ENCODE assay signal across 15 cellular contexts in genomic region chr1:20882837-20883236, GRCh38.
DNase-seq lines count a peak whose midpoint lies in the region; ATAC-seq, FAIRE-seq and TF ChIP-seq lines count a peak whose summit lies in the region.
"Had no signal": no experiment of that assay in that cellular context is flagged by ENCODE, and none has a peak within 500 bp of the region (broad histone marks: within the 10 kb centered on the region; RNA-seq: fewer than 3 reads in every experiment).

No MANE protein-coding gene starts in this region.

- POLR2A ChIA-PET in A549 (lab: Yijun Ruan, JAX) (no interaction called here), IMR-90 (lab: Charles Lee; ENCODE audit: unreplicated experiment) (interaction anchor here (0.7 kb wide), 1 partner anchor 10 kb away, joined by 3 read pairs; no protein-coding TSS in a partner anchor)
- POLR2A ChIA-PET in activated CD4-positive, alpha-beta memory T cell treated with anti-CD3 and anti-CD28 coated beads for 36 hours (lab: Charles Lee), result interaction anchor here (0.7 kb wide), 1 partner anchor 279 kb away, joined by 3 read pairs; no protein-coding TSS in a partner anchor

- 89% methylated on average over 5 of the region's 5 CpGs for WGBS in A549 (ENCODE audit: missing lambda C conversion rate)
- 100% methylated on average over 1 of the region's 5 CpGs; no CpG with 5 or more reads in 1 of the 2 experiments for WGBS in IMR-90 (ENCODE audit: extremely low coverage in 2 of 2, insufficient read length in 1 of 2), 2 experiments

- intact Hi-C loops in IMR-90 (cut with micrococcal nuclease), result no loop called here
- intact Hi-C loops in activated CD4-positive, alpha-beta memory T cell treated with anti-CD3 and anti-CD28 coated beads for 36 hours (cut with micrococcal nuclease), result no loop called here

- no peaks in the 10 kb centered on the region for H3K27me3 Mint-ChIP-seq in mesothelial cell of epicardium (ENCODE audit: low read depth)
- H3K27me3 Mint-ChIP-seq in stimulated activated memory B cell treated with anti-CD40 and anti-IgM and Interleukin-4, amounts not matched to agents 10 μg/mL and 1 μg/mL and 100 μg/mL, for 72 hours, result no peaks in the 10 kb centered on the region
- H3K27me3 Mint-ChIP-seq in activated CD4-positive, alpha-beta memory T cell treated with anti-CD3 and anti-CD28 coated beads for 36 hours, result no peaks in the 10 kb centered on the region

- peaks cover 19% of the 10 kb centered on the region for H3K4me1 Mint-ChIP-seq in mesothelial cell of epicardium
- no peaks in the 10 kb centered on the region for H3K4me1 Mint-ChIP-seq in stimulated activated memory B cell treated with anti-CD40 and anti-IgM and Interleukin-4, amounts not matched to agents 10 μg/mL and 1 μg/mL and 100 μg/mL, for 72 hours
- H3K4me1 Mint-ChIP-seq in activated CD4-positive, alpha-beta memory T cell treated with anti-CD3 and anti-CD28 coated beads for 36 hours (ENCODE audit: low read depth), result no peaks in the 10 kb centered on the region

- no peak overlapping the region for H3K4me3 ChIP-seq in A549
- no peak overlapping the region for H3K4me3 ChIP-seq in IMR-90 (ENCODE audit: insufficient read depth, low read depth, low read length)
- H3K4me3 ChIP-seq: PC-9 had no signal

- TF ChIP-seq POLR2A in A549 (IDR thresholded peaks at IDR 0.05; ENCODE audit: low read length), result no peak
- TF ChIP-seq POLR2A in IMR-90 (IDR thresholded peaks at IDR 0.05; ENCODE audit: low read depth, low read length), result no peak

- H3K56ac ChIP-seq in IMR-90 (ENCODE audit: extremely low read depth, insufficient read depth, low read length), result no peak overlapping the region

- peak overlapping the region; percentile 90 for H3K27ac Mint-ChIP-seq in mesothelial cell of epicardium
- no peak overlapping the region for H3K27ac Mint-ChIP-seq in stimulated activated memory B cell treated with anti-CD40 and anti-IgM and Interleukin-4, amounts not matched to agents 10 μg/mL and 1 μg/mL and 100 μg/mL, for 72 hours
- H3K27ac Mint-ChIP-seq in activated CD4-positive, alpha-beta memory T cell treated with anti-CD3 and anti-CD28 coated beads for 36 hours, result no peak overlapping the region

- no peak for TF ChIP-seq EP300 in A549 (IDR thresholded peaks at IDR 0.05)

- H4K91ac ChIP-seq in IMR-90 (ENCODE audit: insufficient read depth, low read depth, low read length), result no peak overlapping the region

- no peaks in the 10 kb centered on the region for H4K20me1 ChIP-seq in IMR-90 (ENCODE audit: insufficient read depth, low read length)

- no peak overlapping the region for H3K9ac ChIP-seq in IMR-90 (ENCODE audit: low read depth, low read length)

- H3K36me3 ChIP-seq in IMR-90 (ENCODE audit: control insufficient read depth, insufficient read depth, low read length), result peaks cover 18% of the 10 kb centered on the region

- no peak overlapping the region for H2AFZ ChIP-seq in IMR-90 (replicated peaks; ENCODE audit: low read length, poor library complexity)
- H2AFZ ChIP-seq: PC-9 had no signal

- no peaks in the 10 kb centered on the region for H3K27me3 ChIP-seq in IMR-90 (ENCODE audit: control insufficient read depth, insufficient read depth, low read length)
- no peaks in the 10 kb centered on the region for H3K27me3 ChIP-seq in foreskin keratinocyte

- peak overlapping the region; percentile 69; the same call in 1 of the 2 replicates for H3K18ac ChIP-seq in IMR-90 (ENCODE audit: low read depth, low read length)

- no peak overlapping the region for H2BK120ac ChIP-seq in IMR-90 (ENCODE audit: low read depth, low read length)

- H3K4me3 Mint-ChIP-seq in mesothelial cell of epicardium, result no peak overlapping the region
- H3K4me3 Mint-ChIP-seq in stimulated activated memory B cell treated with anti-CD40 and anti-IgM and Interleukin-4, amounts not matched to agents 10 μg/mL and 1 μg/mL and 100 μg/mL, for 72 hours, result no peak overlapping the region
- H3K4me3 Mint-ChIP-seq in activated CD4-positive, alpha-beta memory T cell treated with anti-CD3 and anti-CD28 coated beads for 36 hours, result no peak overlapping the region

- in situ Hi-C loops in IMR-90 (cut with MboI; ENCODE audit: low sequenced_read_pairs), result no loop called here

- H2AK9ac ChIP-seq in IMR-90 (replicated peaks; ENCODE audit: low read depth, low read length, poor library complexity), result no peak overlapping the region

- H3K4me2 ChIP-seq in A549, result no peak overlapping the region
- no peak overlapping the region for H3K4me2 ChIP-seq in IMR-90 (ENCODE audit: low read depth, low read length)
- H3K4me2 ChIP-seq: PC-9 had no signal

- H3K4ac ChIP-seq in IMR-90 (ENCODE audit: low read depth, low read length), result peak overlapping the region; percentile 43; the same call in 1 of the 2 replicates

- H2BK5ac ChIP-seq in IMR-90 (ENCODE audit: low read depth, low read length, poor library complexity, severe bottlenecking), result peak overlapping the region; percentile 64

- H3K9me1 ChIP-seq in IMR-90 (ENCODE audit: insufficient read depth, low read length), result peaks cover 6% of the 10 kb centered on the region; the same call in 1 of the 2 replicates

- FAIRE-seq in A549 (lab: Jason Lieb, UNC), result no peak
- FAIRE-seq: GM12892 had no signal

- H2BK20ac ChIP-seq in IMR-90 (ENCODE audit: low read depth, low read length), result no peak overlapping the region

- ATAC-seq in A549, result no peak
- ATAC-seq in IMR-90 (ENCODE audit: low read depth), result no peak
- ATAC-seq in foreskin keratinocyte, result no peak
- no peak for ATAC-seq in stimulated activated memory B cell treated with anti-CD40 and anti-IgM and Interleukin-4, amounts not matched to agents 10 μg/mL and 1 μg/mL and 100 μg/mL, for 72 hours

- H3K23ac ChIP-seq in IMR-90 (ENCODE audit: low read depth, low read length), result no peak overlapping the region

- DNase-seq in A549 (ENCODE audit: low read depth in 1 of 2, low spot score in 1 of 2) (no peak), IMR-90 (no peak), foreskin keratinocyte (no peak), mesothelial cell of epicardium (ENCODE audit: low spot score in 2 of 2, unreplicated experiment in 2 of 2) (no peak), SW 1271 (lab: John Stamatoyannopoulos, UW) (no peak)
- no peak for DNase-seq in activated CD4-positive, alpha-beta memory T cell treated with anti-CD3 and anti-CD28 coated beads for 36 hours
- DNase-seq: C1 segment of cervical spinal cord, GOT3, KG1, NCI-H146, NCI-H2081 treated with DMSO at 0.1 percent for 48 hours, NCI-H510A treated with DMSO at 0.1 percent for 48 hours, PC-9 had no signal

- dilution Hi-C loops in IMR-90 (cut with HindIII; ENCODE audit: low sequenced_read_pairs, unreplicated experiment), result no loop called here

- no peak for TF ChIP-seq RAD21 in A549 (conservative IDR thresholded peaks at IDR 0.05 in 1 of 2, IDR thresholded peaks at IDR 0.05 in 1 of 2)
- no peak for TF ChIP-seq RAD21 in IMR-90 (IDR thresholded peaks at IDR 0.05; ENCODE audit: low read length)

- H2AK5ac ChIP-seq in IMR-90 (ENCODE audit: low read depth, low read length), result no peak overlapping the region

- TF ChIP-seq CTCF in A549 (IDR thresholded peaks at IDR 0.05), result no peak
- TF ChIP-seq CTCF in IMR-90 (conservative IDR thresholded peaks at IDR 0.05; ENCODE audit: low read depth, low read length), result no peak
- TF ChIP-seq CTCF in foreskin keratinocyte (conservative IDR thresholded peaks at IDR 0.05), result no peak
- no peak for TF ChIP-seq CTCF in mesothelial cell of epicardium (IDR thresholded peaks at IDR 0.05; ENCODE audit: unreplicated experiment)

- CTCF ChIA-PET in A549 (lab: Yijun Ruan, JAX) (no interaction called here), IMR-90 (lab: Yijun Ruan, JAX) (no interaction called here)
- CTCF ChIA-PET in activated CD4-positive, alpha-beta memory T cell treated with anti-CD3 and anti-CD28 coated beads for 36 hours (lab: Charles Lee), result no interaction called here

- H2BK15ac ChIP-seq in IMR-90 (ENCODE audit: low read depth, low read length), result no peak overlapping the region

- H3K36me3 Mint-ChIP-seq in mesothelial cell of epicardium, result peaks cover 18% of the 10 kb centered on the region
- H3K36me3 Mint-ChIP-seq in stimulated activated memory B cell treated with anti-CD40 and anti-IgM and Interleukin-4, amounts not matched to agents 10 μg/mL and 1 μg/mL and 100 μg/mL, for 72 hours, result peaks cover 64% of the 10 kb centered on the region
- H3K36me3 Mint-ChIP-seq in activated CD4-positive, alpha-beta memory T cell treated with anti-CD3 and anti-CD28 coated beads for 36 hours, result peaks cover 12% of the 10 kb centered on the region

- H3K9me3 Mint-ChIP-seq in mesothelial cell of epicardium, result no peaks in the 10 kb centered on the region
- H3K9me3 Mint-ChIP-seq in stimulated activated memory B cell treated with anti-CD40 and anti-IgM and Interleukin-4, amounts not matched to agents 10 μg/mL and 1 μg/mL and 100 μg/mL, for 72 hours, result no peaks in the 10 kb centered on the region
- H3K9me3 Mint-ChIP-seq in activated CD4-positive, alpha-beta memory T cell treated with anti-CD3 and anti-CD28 coated beads for 36 hours, result no peaks in the 10 kb centered on the region

- H3K27ac ChIP-seq in A549 (peak overlapping the region; percentile 60 to 83), IMR-90 (ENCODE audit: insufficient read depth, low read length) (no peak overlapping the region), foreskin keratinocyte (peak overlapping the region; percentile 66)
- H3K27ac ChIP-seq: PC-9 had no signal

- no TSS peak for BruUV-seq in IMR-90 (replicated peaks; lab: Mats Ljungman, UMichigan)

- H3K79me1 ChIP-seq in IMR-90 (ENCODE audit: low read depth in 1 of 2, low read length in 2 of 2), result peaks cover 0 to 8% of the 10 kb centered on the region in 2 experiments; a peak in 2 of 4 replicates

- H3K4me1 ChIP-seq in A549 (peaks cover 47% of the 10 kb centered on the region), IMR-90 (ENCODE audit: control insufficient read depth, insufficient read depth, low read length) (peaks cover 6% of the 10 kb centered on the region), foreskin keratinocyte (peaks cover 13% of the 10 kb centered on the region)

- H4K8ac ChIP-seq in IMR-90 (ENCODE audit: low read depth in 2 of 2, low read length in 2 of 2), result no peak overlapping the region

- no peak overlapping the region for H3K14ac ChIP-seq in IMR-90 (replicated peaks; ENCODE audit: low read depth, low read length)

- peak overlapping the region; percentile 83 for H4K5ac ChIP-seq in IMR-90 (ENCODE audit: low read depth, low read length)

- H3K9me3 ChIP-seq in A549 (no peaks in the 10 kb centered on the region), IMR-90 (ENCODE audit: control insufficient read depth, insufficient read depth, low read length) (no peaks in the 10 kb centered on the region)

TF ChIP-seq in IMR-90, 13 proteins besides CTCF, POLR2A, EP300 and RAD21 (continues in another document):
- TF ChIP-seq SMC3 (IDR thresholded peaks at IDR 0.05; ENCODE audit: low read depth, low read length) (no peak), MXI1 (IDR thresholded peaks at IDR 0.05; ENCODE audit: borderline replicate concordance, low read depth, low read length) (no peak), MAZ (IDR thresholded peaks at IDR 0.05; ENCODE audit: borderline replicate concordance, low read depth, low read length) (no peak)
